In genomic region chr6:33700391-33701050, GRCh38 we compare ENCODE assay signal across 8 cellular contexts. TPM values are rescaled to one million over a fixed set of nuclear protein-coding genes. Genes with fewer than 3 reads are reported as not detected.
DNase-seq lines count a peak whose midpoint lies in the region; ATAC-seq, FAIRE-seq and TF ChIP-seq lines count a peak whose summit lies in the region.

No MANE protein-coding gene starts in this region.

- ATAC-seq in GM21529 (IDR thresholded peaks at IDR 0.05; ENCODE audit: unreplicated experiment) = no peak

- no peak overlapping the region for H3K4me3 ChIP-seq in AG04450 (ENCODE audit: low read depth, low read length)

- peak; percentile 26 for DNase-seq in AG04450 (ENCODE audit: low read depth, low spot score)
- DNase-seq in GM18507 (ENCODE audit: extremely low spot score, insufficient read length, low read depth) = peak; percentile 30
- peak in 4 of 5 experiments; percentile 55 to 88 (median 58) for DNase-seq in T-helper 2 cell
- DNase-seq in astrocyte of the hippocampus (ENCODE audit: low read depth, low spot score) = peak; percentile 88
- peak; percentile 66 for DNase-seq in iris pigment epithelial cell (ENCODE audit: low read depth)
- DNase-seq in stimulated activated CD4-positive, alpha-beta T cell treated with anti-CD3 and anti-CD28 coated beads, Interleukin-2, amount 100 ng/mL, for 48 hours = peak; percentile 67

- POLR2A ChIA-PET in AG04450 (lab: Yijun Ruan, JAX) = interaction anchor here (1.7 kb wide), 1 partner anchor 11 kb away, joined by 7 read pairs; the partner anchor contains the start of gene UQCC2

- H3K27ac ChIP-seq in AG04450 (ENCODE audit: low read depth, low read length) = no peak overlapping the region

- TF ChIP-seq CTCF in AG04450 (IDR thresholded peaks at IDR 0.05; ENCODE audit: low read depth, low read length) (peak; percentile 73), LNCAP (IDR thresholded peaks at IDR 0.05) (peak; percentile 65)

- H3K9me3 ChIP-seq in AG04450 (ENCODE audit: control insufficient read depth, insufficient read depth, low read length) = no peaks in the 10 kb centered on the region; the same call in 1 of the 2 replicates

- peak; percentile 77 for FAIRE-seq in GM18507 (lab: Jason Lieb, UNC)

- CTCF ChIA-PET in AG04450 (lab: Charles Lee) = interaction anchor here (0.8 to 3.9 kb wide), 13 partner anchors 8 to 116 kb away, joined by 3 to 38 read pairs (median 4); partner anchors contain the start of gene UQCC2

- H3K27me3 ChIP-seq in AG04450 (ENCODE audit: control insufficient read depth, insufficient read depth, low read length) = no peaks in the 10 kb centered on the region

RNA-seq across cellular contexts. Expression of gene UQCC2, which starts 11.0 kb away (rescaled TPM):
- 67.9 and 84.1 TPM in 2 replicates for polyA plus RNA-seq in AG04450 (2011; rRNA removed)
- 15.2 and 23.4 TPM in 2 replicates for polyA minus RNA-seq in AG04450 (2011; rRNA and poly(A)+ RNA removed)

RNA-seq across cellular contexts. Expression of gene IP6K3, which starts 46.2 kb away (rescaled TPM):
- polyA plus RNA-seq in AG04450 (2011; rRNA removed) = 1.1 and 1.6 TPM in 2 replicates
- 0.91 and 2.1 TPM in 2 replicates for polyA minus RNA-seq in AG04450 (2011; rRNA and poly(A)+ RNA removed)

Comparison
In these comparisons a context has a peak if more than half of its experiments do, and no peak if none do; other contexts are left out.
1. DNase-seq: peak in every context shown above with its lines; median percentile 88 in astrocyte of the hippocampus; 67 in stimulated activated CD4-positive, alpha-beta T cell treated with anti-CD3 and anti-CD28 coated beads, Interleukin-2, amount 100 ng/mL, for 48 hours; 66 in iris pigment epithelial cell; 58 in T-helper 2 cell; 30 in GM18507; 26 in AG04450.